In genomic region chr1:7550981-7551380, GRCh38 we compare ENCODE assay signal across 1 cellular context.
TF ChIP-seq lines count a peak whose summit lies in the region.

No MANE protein-coding gene starts in this region.

TF ChIP-seq in IMR-90, 13 proteins besides CTCF, POLR2A, EP300 and RAD21 (continued from another document):
- TF ChIP-seq USF2 (IDR thresholded peaks at IDR 0.05; ENCODE audit: low read depth, low read length), result no peak
- no peak for TF ChIP-seq RCOR1 (IDR thresholded peaks at IDR 0.05; ENCODE audit: insufficient replicate concordance, low read length)
- TF ChIP-seq NFE2L2 (IDR thresholded peaks at IDR 0.05; ENCODE audit: low read depth, low read length), result no peak
- TF ChIP-seq CHD1 (IDR thresholded peaks at IDR 0.05; ENCODE audit: low read depth, low read length), result no peak
- TF ChIP-seq CEBPB (IDR thresholded peaks at IDR 0.05; ENCODE audit: low read depth, low read length), result no peak
- no peak for TF ChIP-seq BHLHE40 (IDR thresholded peaks at IDR 0.05; ENCODE audit: low read depth, low read length)
- TF ChIP-seq SMC3 (IDR thresholded peaks at IDR 0.05; ENCODE audit: low read depth, low read length), result no peak
- no peak for TF ChIP-seq MAFK (IDR thresholded peaks at IDR 0.05; ENCODE audit: low read depth, low read length)
